Comparison of ENCODE assay signal across 9 cellular contexts in genomic region chrX:13005671-13006473, GRCh38. TPM values are rescaled to one million over a fixed set of nuclear protein-coding genes. Genes with fewer than 3 reads are reported as not detected.
DNase-seq lines count a peak whose midpoint lies in the region; ATAC-seq, FAIRE-seq and TF ChIP-seq lines count a peak whose summit lies in the region.
"Had no signal": no experiment of that assay in that cellular context is flagged by ENCODE, and none has a peak within 500 bp of the region (broad histone marks: within the 10 kb centered on the region; RNA-seq: fewer than 3 reads in every experiment).

No MANE protein-coding gene starts in this region.

- WGBS in GM12878 (ENCODE audit: insufficient coverage, insufficient replicate concordance, low lambda C conversion rate, missing lambda C conversion rate), result 0% methylated on average over 9 of the region's 9 CpGs

- in situ Hi-C loops in GM12878 (cut with MboI), result no loop called here

- no peak; the same call in 1 of the 2 replicates for TF ChIP-seq RAD21 in GM12878 (IDR thresholded peaks at IDR 0.05; ENCODE audit: insufficient read depth, low read depth, low read length)

- H3K9me3 ChIP-seq in GM12878 (replicated peaks; ENCODE audit: control insufficient read depth, insufficient read depth, low read length) (no peaks in the 10 kb centered on the region), upper lobe of right lung (no peaks in the 10 kb centered on the region)

- RAD21 ChIA-PET in GM12878 (lab: Charles Lee; ENCODE audit: unreplicated experiment), result interaction anchor here (0.6 to 22.5 kb wide), 15 partner anchors 8 to 482 kb away, joined by 3 to 689 read pairs (median 10); partner anchors contain the start of gene TMSB4X

- peak; percentile 55 for ATAC-seq in GM21360 (IDR thresholded peaks at IDR 0.05; ENCODE audit: unreplicated experiment)
- ATAC-seq in GM12878, result peak; percentile 55
- peak; percentile 49 for ATAC-seq in upper lobe of right lung
- ATAC-seq in omental fat pad (ENCODE audit: low FRiP score), result no peak

- H4K20me1 ChIP-seq in GM12878 (ENCODE audit: control insufficient read depth, insufficient read depth), result no peaks in the 10 kb centered on the region

- no peaks in the 10 kb centered on the region for H3K9me3 Mint-ChIP-seq in IgD-negative memory B cell

- POLR2A ChIA-PET in GM12878 (lab: Charles Lee), result interaction anchor here (0.6 to 17.2 kb wide), 25 partner anchors 9 to 710 kb away, joined by 3 to 280 read pairs (median 6); no protein-coding TSS in a partner anchor

- DNase-seq in GM12878 (ENCODE audit: low read depth, low spot score) (peak; percentile 89), upper lobe of right lung (no peak), T1000 (lab: John Stamatoyannopoulos, UW) (no peak), omental fat pad (ENCODE audit: low spot score) (no peak), GM19240 (ENCODE audit: insufficient read length, low spot score) (no peak)

- FAIRE-seq in GM12878 (lab: Jason Lieb, UNC), result peak; percentile 82

- H3K27ac Mint-ChIP-seq in IgD-negative memory B cell, result peak overlapping the region; percentile 33 to 78 (median 69)

- no peaks in the 10 kb centered on the region; the same call in none of the 2 replicates for H3K79me2 ChIP-seq in GM12878 (ENCODE audit: control insufficient read depth, insufficient read depth, low read length)

- CTCF ChIA-PET in GM12878 (lab: Yijun Ruan, JAX), result interaction anchor here (0.6 to 12.2 kb wide), 17 partner anchors 13 to 692 kb away, joined by 3 to 123 read pairs (median 7); no protein-coding TSS in a partner anchor

- SMC1A ChIA-PET in GM12878 (lab: Charles Lee; ENCODE audit: uncharacterized antibody, unreplicated experiment), result interaction anchor here (0.9 to 25.1 kb wide), 17 partner anchors 8 to 482 kb away, joined by 3 to 847 read pairs (median 13); partner anchors contain the start of gene TMSB4X

- no peak overlapping the region for H2AFZ ChIP-seq in GM12878 (ENCODE audit: control insufficient read depth, low read depth, low read length)

- no peak for TF ChIP-seq POLR2A in GM12878 (IDR thresholded peaks at IDR 0.05; ENCODE audit: low read depth, low read length)

- H3K27me3 Mint-ChIP-seq in IgD-negative memory B cell, result peaks cover 15% of the 10 kb centered on the region

- H3K4me1 Mint-ChIP-seq in IgD-negative memory B cell, result peaks cover 41 to 69% (median 47%) of the 10 kb centered on the region in 3 donors

- H3K27ac ChIP-seq in GM12878 (ENCODE audit: control insufficient read depth, insufficient read depth) (peak overlapping the region; percentile 91), upper lobe of right lung (no peak overlapping the region)
- H3K27ac ChIP-seq: HL-60 had no signal

- peak overlapping the region; percentile 66 for H3K9ac ChIP-seq in GM12878 (ENCODE audit: control insufficient read depth, insufficient read depth, low read length)

- H3K36me3 ChIP-seq in GM12878 (ENCODE audit: control insufficient read depth in 2 of 2, insufficient read depth in 2 of 2, low read length in 1 of 2) (no peaks in the 10 kb centered on the region), upper lobe of right lung (no peaks in the 10 kb centered on the region)

- H3K27me3 ChIP-seq in GM12878 (replicated peaks in 1 of 2; ENCODE audit: control insufficient read depth in 2 of 2, insufficient read depth in 2 of 2, low read length in 1 of 2), result no peaks in the 10 kb centered on the region
- no peaks in the 10 kb centered on the region for H3K27me3 ChIP-seq in upper lobe of right lung

- intact Hi-C loops in GM12878 (cut with micrococcal nuclease; ENCODE audit: unreplicated experiment) (loop anchor here (1.0 to 10.0 kb wide), 5 partner anchors 28 to 159 kb away; no protein-coding TSS in a partner anchor), upper lobe of right lung (cut with DNase I) (no loop called here)

- no peaks in the 10 kb centered on the region for H3K36me3 Mint-ChIP-seq in IgD-negative memory B cell

- H3K4me3 ChIP-seq in GM08714 (ENCODE audit: low read length) (peak overlapping the region; percentile 55; the same call in 1 of the 2 replicates), GM12878 (peak overlapping the region; percentile 28; the same call in 1 of the 2 replicates), upper lobe of right lung (no peak overlapping the region)

- H3K4me1 ChIP-seq in GM12878 (ENCODE audit: control insufficient read depth, insufficient read depth, low read length), result peaks cover 83% of the 10 kb centered on the region
- peaks cover 12% of the 10 kb centered on the region for H3K4me1 ChIP-seq in upper lobe of right lung

- peak overlapping the region; percentile 65 to 92 (median 77) for H3K4me3 Mint-ChIP-seq in IgD-negative memory B cell

- TF ChIP-seq EP300 in GM12878 (IDR thresholded peaks at IDR 0.05; ENCODE audit: borderline replicate concordance in 1 of 2, control insufficient read depth in 1 of 2, low read depth in 2 of 2, low read length in 2 of 2), result peak; percentile 96

- peak overlapping the region; percentile 70 for H3K4me2 ChIP-seq in GM12878 (ENCODE audit: control insufficient read depth, insufficient read depth)

- TSS peak; percentile 68 for BruUV-seq in GM12878 (replicated peaks; lab: Mats Ljungman, UMichigan)

- TF ChIP-seq CTCF in GM12878 (IDR thresholded peaks at IDR 0.05 in 2 of 3, conservative IDR thresholded peaks at IDR 0.05 in 1 of 3; ENCODE audit: control insufficient read depth in 2 of 3, extremely low read depth in 1 of 3, insufficient read depth in 1 of 3, low read depth in 3 of 3, low read length in 3 of 3) (no peak), upper lobe of right lung (IDR thresholded peaks at IDR 0.05) (no peak), omental fat pad (IDR thresholded peaks at IDR 0.05) (no peak)

TF ChIP-seq in GM12878, 131 proteins besides CTCF, POLR2A, EP300 and RAD21 (continues in another document):
- TF ChIP-seq RAD51 (IDR thresholded peaks at IDR 0.05) (peak; percentile 68; the same call in 1 of the 2 replicates), PKNOX1 (IDR thresholded peaks at IDR 0.05) (0 out of 2 replicates have a peak, but pooled peaks have one; percentile 2), ATF7 (IDR thresholded peaks at IDR 0.05; ENCODE audit: low read depth) (peak; percentile 90), BHLHE40 (IDR thresholded peaks at IDR 0.05; ENCODE audit: borderline replicate concordance in 1 of 2, low read depth in 2 of 2, low read length in 1 of 2) (peak in 1 of 2 experiments; percentile 84; a peak in 2 of 4 replicates), HDAC2 (IDR thresholded peaks at IDR 0.05) (peak; percentile 65; the same call in 1 of the 2 replicates), SREBF1 (IDR thresholded peaks at IDR 0.05; ENCODE audit: low read length) (no peak)

RNA-seq across cellular contexts. Expression of gene TMSB4X, which starts 31.0 kb away (rescaled TPM):
- polyA plus RNA-seq in IgD-negative memory B cell (19,114 TPM), GM12878 (2011; rRNA removed) (13,924 and 13,999 TPM in 2 replicates), GM12878 (2014; fragmentation: Illumina TruSeq; extraction: Trizol) (22,521 and 25,739 TPM in 2 replicates), GM12878 (2014; fragmentation: Nextera tagmentation; extraction: Ambion mirVana) (over 10,000 TPM; 32,576 to 35,408 TPM), GM12878 (2014; rRNA removed) (21,672 and 21,926 TPM in 2 replicates), GM12878 (2016; fragmentation: Nextera tagmentation; extraction: Ambion mirVana) (over 10,000 TPM; 35,271 to 37,234 TPM)
- 726 and 815 TPM in 2 replicates for total RNA-seq in GM12878 (2013; cell fraction: nucleolus; rRNA removed)
- total RNA-seq in GM12878 (2014; rRNA removed) (20,095 and 20,513 TPM in 2 replicates), GM12878 (2014; rRNA removed; fragmentation: Illumina TruSeq; extraction: Trizol) (14,081 and 14,526 TPM in 2 replicates), GM12878 (2021) (15,676 and 15,778 TPM in 2 replicates), upper lobe of right lung (4,663 TPM), omental fat pad (1,000 to 10,000 TPM; 3,948 to 5,890 (median 5,138) TPM)
- 20,663 TPM for polyA plus RNA-seq in GM12878 (2011; ENCODE audit: low read depth)
- 6,321 and 8,073 TPM in 2 replicates for polyA plus RNA-seq in GM12878 (2011; cell fraction: cytosol; rRNA removed)
- 2,770 and 4,943 TPM in 2 replicates for polyA plus RNA-seq in GM12878 (2011; cell fraction: nucleus; rRNA removed)
- 18,326 and 24,333 TPM in 2 replicates for polyA plus RNA-seq in GM12878 (2012)
- polyA minus RNA-seq in GM12878 (2011; rRNA and poly(A)+ RNA removed), result 5,151 and 6,646 TPM in 2 replicates
- 2,250 and 2,391 TPM in 2 replicates for polyA minus RNA-seq in GM12878 (2011; cell fraction: cytosol; rRNA and poly(A)+ RNA removed)
- 1,575 and 1,669 TPM in 2 replicates for polyA minus RNA-seq in GM12878 (2011; cell fraction: nucleus; rRNA and poly(A)+ RNA removed)

RNA-seq across cellular contexts. Expression of gene FAM9C, which starts 38.5 kb away (rescaled TPM):
- polyA plus RNA-seq in IgD-negative memory B cell (not detected), GM12878 (2011; rRNA removed) (0.03 and 0.10 TPM in 2 replicates), GM12878 (2014; fragmentation: Illumina TruSeq; extraction: Trizol) (0.01 and 0.11 TPM in 2 replicates), GM12878 (2014; fragmentation: Nextera tagmentation; extraction: Ambion mirVana) (not detected), GM12878 (2014; rRNA removed) (0.04 TPM in 1 of 2 replicates, not detected in the other), GM12878 (2016; fragmentation: Nextera tagmentation; extraction: Ambion mirVana) (not detected)
- 0.61 and 0.65 TPM in 2 replicates for total RNA-seq in GM12878 (2013; cell fraction: nucleolus; rRNA removed)
- total RNA-seq in GM12878 (2014; rRNA removed) (not detected in 2 replicates), GM12878 (2014; rRNA removed; fragmentation: Illumina TruSeq; extraction: Trizol) (not detected in 2 replicates), GM12878 (2021) (not detected in 2 replicates), upper lobe of right lung (not detected), omental fat pad (not detected)
- not detected for polyA plus RNA-seq in GM12878 (2011; ENCODE audit: low read depth)
- 0.01 TPM in 1 of 2 replicates, not detected in the other for polyA plus RNA-seq in GM12878 (2011; cell fraction: cytosol; rRNA removed)
- polyA plus RNA-seq in GM12878 (2011; cell fraction: nucleus; rRNA removed), result 0.07 and 0.10 TPM in 2 replicates
- 0.31 TPM in 1 of 2 replicates, not detected in the other for polyA plus RNA-seq in GM12878 (2012)
- not detected in 2 replicates for polyA minus RNA-seq in GM12878 (2011; rRNA and poly(A)+ RNA removed)
- polyA minus RNA-seq in GM12878 (2011; cell fraction: cytosol; rRNA and poly(A)+ RNA removed), result not detected in 2 replicates
- not detected in 2 replicates for polyA minus RNA-seq in GM12878 (2011; cell fraction: nucleus; rRNA and poly(A)+ RNA removed)
